ENCODE assay signal across 17 cellular contexts in the genomic region with DNA sequence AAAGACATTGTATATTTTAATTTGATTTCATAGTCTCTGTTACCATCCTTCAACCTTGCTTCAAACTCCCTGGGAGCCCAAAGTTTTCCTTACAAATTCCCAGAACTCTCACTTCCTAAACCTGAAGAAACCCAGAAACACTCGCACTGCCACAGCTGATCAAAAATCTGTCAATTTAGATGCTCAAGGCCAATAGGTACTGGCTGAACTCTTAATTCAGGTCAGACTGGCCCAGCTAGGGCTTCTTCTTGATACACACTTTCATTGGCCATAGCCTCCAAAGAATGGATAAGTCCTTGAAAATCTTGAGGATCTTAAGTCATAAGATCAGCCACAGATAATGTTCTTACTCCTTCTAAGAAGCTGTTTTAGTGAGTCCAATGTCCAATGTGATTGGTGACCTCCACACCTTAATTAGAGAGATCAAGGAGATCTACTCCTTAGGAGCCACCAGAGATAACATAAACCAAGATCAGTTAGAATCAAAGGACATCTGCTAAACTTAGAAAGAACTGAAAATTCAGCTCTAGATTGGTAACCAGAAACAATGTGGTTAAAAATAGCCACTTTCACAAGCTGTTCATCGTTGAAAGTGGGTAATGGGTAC.
A peak's percentile ranks its signal among the peaks of the same experiment; 100 is the strongest.
DNase-seq lines count a peak whose midpoint lies in the region; ATAC-seq and TF ChIP-seq lines count a peak whose summit lies in the region.
"Had no signal": no experiment of that assay in that cellular context is flagged by ENCODE, and none has a peak within 500 bp of the region (broad histone marks: within the 10 kb centered on the region; RNA-seq: fewer than 3 reads in every experiment).

No MANE protein-coding gene starts in this region.

- no peaks in the 10 kb centered on the region for H3K27me3 Mint-ChIP-seq in activated T-cell treated with anti-CD3 and anti-CD28 coated beads, Interleukin-2, amount 50 U/mL, for 24 hours
- H3K27me3 Mint-ChIP-seq in effector memory CD8-positive, alpha-beta T cell = no peaks in the 10 kb centered on the region
- H3K27me3 Mint-ChIP-seq: CD4-positive, alpha-beta memory T cell; IgD-negative memory B cell had no signal

- H3K9ac ChIP-seq in MM.1S (ENCODE audit: low read length) = no peak overlapping the region
- H3K9ac ChIP-seq: BLaER1, GM23248 had no signal

- no peaks in the 10 kb centered on the region for H3K9me2 ChIP-seq in MM.1S (replicated peaks; ENCODE audit: insufficient read depth, low read length)

- H3K27ac Mint-ChIP-seq in activated T-cell treated with anti-CD3 and anti-CD28 coated beads, Interleukin-2, amount 50 U/mL, for 24 hours = peak overlapping the region; percentile 56
- H3K27ac Mint-ChIP-seq in effector memory CD8-positive, alpha-beta T cell = peak overlapping the region; percentile 41 to 65
- H3K27ac Mint-ChIP-seq: CD14-positive monocyte; CD4-positive, alpha-beta memory T cell; IgD-negative memory B cell had no signal

- H3K36me3 ChIP-seq in MM.1S (replicated peaks; ENCODE audit: insufficient read depth, low read length) = no peaks in the 10 kb centered on the region

- H3K4me2 ChIP-seq in MM.1S (ENCODE audit: low read depth, low read length) = peak overlapping the region; percentile 44
- H3K4me2 ChIP-seq: BLaER1 had no signal

- ATAC-seq in effector memory CD8-positive, alpha-beta T cell (replicated peaks) = no peak
- ATAC-seq in GM21825 (IDR thresholded peaks at IDR 0.05; ENCODE audit: unreplicated experiment) = no peak
- ATAC-seq in HG03135 (IDR thresholded peaks at IDR 0.05; ENCODE audit: unreplicated experiment) = no peak

- no peak for TF ChIP-seq CTCF in MM.1S (IDR thresholded peaks at IDR 0.05; ENCODE audit: low read length)

- H3F3A ChIP-seq in MM.1S (ENCODE audit: insufficient read depth, low read length) = no peaks in the 10 kb centered on the region

- H3K4me3 Mint-ChIP-seq in activated T-cell treated with anti-CD3 and anti-CD28 coated beads, Interleukin-2, amount 50 U/mL, for 24 hours = no peak overlapping the region
- H3K4me3 Mint-ChIP-seq in effector memory CD8-positive, alpha-beta T cell = no peak overlapping the region
- H3K4me3 Mint-ChIP-seq: CD14-positive monocyte; CD4-positive, alpha-beta memory T cell; IgD-negative memory B cell had no signal

- no peaks in the 10 kb centered on the region for H3K79me2 ChIP-seq in MM.1S (ENCODE audit: low read length)

- peaks cover 58% of the 10 kb centered on the region for H3K36me3 Mint-ChIP-seq in activated T-cell treated with anti-CD3 and anti-CD28 coated beads, Interleukin-2, amount 50 U/mL, for 24 hours (ENCODE audit: low read depth)
- H3K36me3 Mint-ChIP-seq in effector memory CD8-positive, alpha-beta T cell (ENCODE audit: insufficient read depth) = peaks cover 17% of the 10 kb centered on the region
- H3K36me3 Mint-ChIP-seq: IgD-negative memory B cell had no signal

- peaks cover 13% of the 10 kb centered on the region for H3K4me1 ChIP-seq in MM.1S (ENCODE audit: low read length)
- H3K4me1 ChIP-seq: BLaER1 had no signal

- H3K9me3 ChIP-seq in MM.1S (replicated peaks; ENCODE audit: insufficient read depth, low read length) = no peaks in the 10 kb centered on the region
- H3K9me3 ChIP-seq: BLaER1, HAP-1 had no signal

- H2AFZ ChIP-seq in MM.1S (ENCODE audit: low read length) = no peak overlapping the region
- H2AFZ ChIP-seq: GM23248 had no signal

- H4K20me1 ChIP-seq in MM.1S (ENCODE audit: insufficient read depth, low read length) = no peaks in the 10 kb centered on the region

- H3K4me1 Mint-ChIP-seq in activated T-cell treated with anti-CD3 and anti-CD28 coated beads, Interleukin-2, amount 50 U/mL, for 24 hours (ENCODE audit: low read depth) = peaks cover 15% of the 10 kb centered on the region
- H3K4me1 Mint-ChIP-seq in effector memory CD8-positive, alpha-beta T cell (ENCODE audit: low read depth in 2 of 2) = peaks cover 4 to 11% of the 10 kb centered on the region in 2 donors
- H3K4me1 Mint-ChIP-seq: CD14-positive monocyte had no signal

- 0 out of 2 replicates have a peak overlapping the region, but pooled peaks have one; percentile 2 for H3K4me3 ChIP-seq in MM.1S (ENCODE audit: low read length)
- H3K4me3 ChIP-seq: BLaER1, GM23248, HAP-1 had no signal

- no peak for DNase-seq in activated T-cell treated with anti-CD3 and anti-CD28 coated beads, Interleukin-2, amount 50 U/mL, for 24 hours
- DNase-seq in activated T-cell treated with anti-CD3 and anti-CD28 coated beads, Interleukin-2, amount 50 U/mL, for 48 hours = no peak
- no peak for DNase-seq in MM.1S
- no peak for DNase-seq in effector memory CD8-positive, alpha-beta T cell
- DNase-seq in NCI-H2107 treated with DMSO at 0.1 percent for 48 hours (lab: John Stamatoyannopoulos, UW; ENCODE audit: unreplicated experiment) = no peak
- DNase-seq: 8988T; CD4-positive, alpha-beta memory T cell; DMS153; DMS79; GDM1; GM23248 had no signal

- no peak overlapping the region for H3K27ac ChIP-seq in MM.1S (ENCODE audit: low read length)
- H3K27ac ChIP-seq: BLaER1, GM23248 had no signal

- no peaks in the 10 kb centered on the region for H3K27me3 ChIP-seq in MM.1S (replicated peaks; ENCODE audit: insufficient read depth, low read length)

- no peaks in the 10 kb centered on the region for H3K9me3 Mint-ChIP-seq in activated T-cell treated with anti-CD3 and anti-CD28 coated beads, Interleukin-2, amount 50 U/mL, for 24 hours
- H3K9me3 Mint-ChIP-seq in effector memory CD8-positive, alpha-beta T cell = no peaks in the 10 kb centered on the region
- H3K9me3 Mint-ChIP-seq: CD14-positive monocyte; CD4-positive, alpha-beta memory T cell; IgD-negative memory B cell had no signal
